In the genomic region with DNA sequence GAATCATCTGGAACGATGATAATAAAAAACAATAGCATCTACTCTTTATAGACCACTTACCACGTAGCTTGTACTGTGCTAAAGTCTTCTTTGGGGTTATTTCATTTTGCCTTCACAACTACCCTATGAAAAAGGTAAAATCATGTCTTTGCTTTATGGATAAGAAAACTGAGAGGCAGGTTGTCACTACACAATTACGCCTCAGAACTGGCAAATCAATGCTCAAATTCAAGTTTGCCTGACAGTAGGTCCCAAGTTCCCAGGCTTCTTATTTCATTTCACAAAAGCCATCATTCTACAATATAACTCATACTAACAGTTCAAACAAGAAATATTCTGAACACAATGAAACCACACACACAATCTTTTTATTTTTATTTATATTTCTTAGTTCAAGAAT, we compare ENCODE assay signal across 26 cellular contexts.
"Had no signal": no experiment of that assay in that cellular context is flagged by ENCODE, and none has a peak within 500 bp of the region (broad histone marks: within the 10 kb centered on the region; RNA-seq: fewer than 3 reads in every experiment).

No MANE protein-coding gene starts in this region.

- H3K4me3 ChIP-seq: stomach, suprapubic skin, testis, thoracic aorta, thyroid gland, tibial artery, tibial nerve, transverse colon, upper lobe of left lung, upper lobe of right lung, uterus, vagina had no signal

- H3K27ac ChIP-seq: stomach, suprapubic skin, testis, thoracic aorta, thyroid gland, tibial artery, tibial nerve, transverse colon, upper lobe of left lung, upper lobe of right lung, uterus, vagina had no signal

- H3K4me1 ChIP-seq: suprapubic skin, testis, thyroid gland, tibial artery, tibial nerve, transverse colon, upper lobe of left lung, upper lobe of right lung, uterus, vagina had no signal

- ATAC-seq: stimulated activated effector memory CD8-positive, alpha-beta T cell treated with anti-CD3 and anti-CD28 coated beads, Interleukin-12 subunit alpha, Interleukin-12 subunit beta, amount 100 ng/mL, for 72 hours; stimulated activated memory B cell treated with anti-CD40 and anti-IgM and Interleukin-4, amounts not matched to agents 10 μg/mL and 1 μg/mL and 100 μg/mL, for 72 hours; stimulated activated naive B cell treated with anti-CD40 and anti-IgM and Interleukin-4, amounts not matched to agents 10 μg/mL and 1 μg/mL and 100 μg/mL, for 72 hours; stimulated activated naive CD8-positive, alpha-beta T cell treated with anti-CD3 and anti-CD28 coated beads, Interleukin-15, amount 100 ng/mL, for 72 hours; stimulated activated naive CD8-positive, alpha-beta T cell treated with anti-CD3 and anti-CD28 coated beads, Interleukin-15, Interleukin-2, amounts not matched to agents 100 U/mL and 50 U/mL, for 24 hours; upper lobe of right lung had no signal

- H3K9me3 ChIP-seq: stomach, suprapubic skin, testis, thoracic aorta, thyroid gland, tibial artery, tibial nerve, transverse colon, upper lobe of left lung, upper lobe of right lung, uterus, vagina had no signal

- H3K27me3 ChIP-seq: stomach, suprapubic skin, testis, thyroid gland, tibial artery, tibial nerve, transverse colon, upper lobe of left lung, upper lobe of right lung, uterus, vagina had no signal

- H3K36me3 ChIP-seq: stomach, suprapubic skin, thoracic aorta, thyroid gland, tibial artery, tibial nerve, transverse colon, upper lobe of left lung, upper lobe of right lung, uterus, vagina had no signal

- DNase-seq: stimulated activated CD4-positive, alpha-beta T cell treated with anti-CD3 and anti-CD28 coated beads, Interleukin-2, amount 100 ng/mL, for 48 hours; stimulated activated CD4-positive, alpha-beta T cell treated with anti-CD3 and anti-CD28 coated beads, Interleukin-4, amount 100 ng/mL, for 1 hour; stimulated activated CD4-positive, alpha-beta T cell treated with anti-CD3 and anti-CD28 coated beads, Interleukin-4, amount 100 ng/mL, for 24 hours; stimulated activated CD4-positive, alpha-beta T cell treated with anti-CD3 and anti-CD28 coated beads, Interleukin-4, amount 100 ng/mL, for 4 hours; stimulated activated CD8-positive, alpha-beta memory T cell treated with anti-CD3 and anti-CD28 coated beads, Interleukin-4, amount 100 ng/mL, for 48 hours; stimulated activated naive B cell treated with anti-CD40 and anti-IgM and Interleukin-4, amounts not matched to agents 10 μg/mL and 1 μg/mL and 100 μg/mL, for 72 hours; stimulated activated naive CD4-positive, alpha-beta T cell; stimulated activated naive CD4-positive, alpha-beta T cell treated with Interleukin-2 at 50 U/mL for 16 hours; stimulated activated naive CD8-positive, alpha-beta T cell treated with anti-CD3 and anti-CD28 coated beads, Interleukin-15, amount 100 ng/mL, for 72 hours; stimulated activated naive CD8-positive, alpha-beta T cell treated with anti-CD3 and anti-CD28 coated beads, Interleukin-15, Interleukin-2, amounts not matched to agents 100 U/mL and 50 U/mL, for 24 hours; stomach; substantia nigra; testis; thyroid gland; tibial artery; transverse colon; trophoblast cell; upper lobe of left lung; upper lobe of right lung; uterus had no signal
